1 cellular context compared by ENCODE assay signal in the genomic region with DNA sequence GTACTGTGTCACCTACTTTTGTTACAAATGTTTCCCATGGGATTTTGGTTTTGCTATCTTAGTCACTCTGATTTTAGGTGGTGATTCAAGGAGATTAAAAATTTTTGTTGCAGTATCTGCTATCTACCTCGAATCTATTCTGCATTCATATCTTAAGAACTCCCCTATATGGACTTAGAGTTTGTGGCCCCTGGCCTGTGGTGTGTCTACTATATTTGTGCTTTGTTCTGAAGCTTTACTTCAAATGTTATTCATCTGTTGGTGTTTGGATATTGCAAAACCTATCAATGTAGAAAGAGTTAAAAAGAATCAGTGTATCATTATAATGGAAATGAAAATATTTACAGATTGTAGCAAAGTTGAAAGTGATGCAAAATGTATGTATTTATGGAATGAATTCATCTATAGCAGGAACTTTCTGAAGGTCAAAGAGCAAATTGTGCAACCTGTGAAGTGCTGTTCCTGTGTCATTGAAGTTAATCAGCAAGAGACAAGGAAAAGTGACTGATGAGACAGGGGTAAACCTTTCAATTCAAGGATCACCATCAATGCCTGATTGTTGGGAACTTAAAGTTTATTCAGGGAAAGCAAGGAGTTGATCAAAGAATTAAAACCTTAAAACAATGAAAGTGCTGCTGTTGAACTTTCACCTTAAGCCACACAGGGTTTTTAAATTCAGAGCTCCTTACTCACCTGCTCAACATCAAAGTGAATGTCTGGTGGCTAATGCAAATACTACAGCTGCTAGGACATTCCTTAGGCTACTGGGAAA.
TF ChIP-seq lines count a peak whose summit lies in the region.

No MANE protein-coding gene starts in this region.

TF ChIP-seq in HepG2, 621 proteins besides CTCF, POLR2A, EP300 and RAD21 (continued from another document and continues in another):
- TF ChIP-seq HMG20B (CRISPR knock-in tag; conservative IDR thresholded peaks at IDR 0.05) = 0 out of 2 replicates have a peak, but pooled peaks have one; percentile 22
- TF ChIP-seq PPARG (CRISPR knock-in tag; conservative IDR thresholded peaks at IDR 0.05) = peak; percentile 88
- TF ChIP-seq, protein P1, sequence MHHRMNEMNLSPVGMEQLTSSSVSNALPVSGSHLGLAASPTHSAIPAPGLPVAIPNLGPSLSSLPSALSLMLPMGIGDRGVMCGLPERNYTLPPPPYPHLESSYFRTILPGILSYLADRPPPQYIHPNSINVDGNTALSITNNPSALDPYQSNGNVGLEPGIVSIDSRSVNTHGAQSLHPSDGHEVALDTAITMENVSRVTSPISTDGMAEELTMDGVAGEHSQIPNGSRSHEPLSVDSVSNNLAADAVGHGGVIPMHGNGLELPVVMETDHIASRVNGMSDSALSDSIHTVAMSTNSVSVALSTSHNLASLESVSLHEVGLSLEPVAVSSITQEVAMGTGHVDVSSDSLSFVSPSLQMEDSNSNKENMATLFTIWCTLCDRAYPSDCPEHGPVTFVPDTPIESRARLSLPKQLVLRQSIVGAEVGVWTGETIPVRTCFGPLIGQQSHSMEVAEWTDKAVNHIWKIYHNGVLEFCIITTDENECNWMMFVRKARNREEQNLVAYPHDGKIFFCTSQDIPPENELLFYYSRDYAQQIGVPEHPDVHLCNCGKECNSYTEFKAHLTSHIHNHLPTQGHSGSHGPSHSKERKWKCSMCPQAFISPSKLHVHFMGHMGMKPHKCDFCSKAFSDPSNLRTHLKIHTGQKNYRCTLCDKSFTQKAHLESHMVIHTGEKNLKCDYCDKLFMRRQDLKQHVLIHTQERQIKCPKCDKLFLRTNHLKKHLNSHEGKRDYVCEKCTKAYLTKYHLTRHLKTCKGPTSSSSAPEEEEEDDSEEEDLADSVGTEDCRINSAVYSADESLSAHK (CRISPR knock-in tag; IDR thresholded peaks at IDR 0.05; ENCODE audit: borderline replicate concordance) = no peak
- TF ChIP-seq POLR2G (IDR thresholded peaks at IDR 0.05; ENCODE audit: low read depth, low read length) = no peak
- no peak for TF ChIP-seq FOSL1 (CRISPR knock-in tag; IDR thresholded peaks at IDR 0.05; ENCODE audit: borderline replicate concordance)
- TF ChIP-seq, protein P2, sequence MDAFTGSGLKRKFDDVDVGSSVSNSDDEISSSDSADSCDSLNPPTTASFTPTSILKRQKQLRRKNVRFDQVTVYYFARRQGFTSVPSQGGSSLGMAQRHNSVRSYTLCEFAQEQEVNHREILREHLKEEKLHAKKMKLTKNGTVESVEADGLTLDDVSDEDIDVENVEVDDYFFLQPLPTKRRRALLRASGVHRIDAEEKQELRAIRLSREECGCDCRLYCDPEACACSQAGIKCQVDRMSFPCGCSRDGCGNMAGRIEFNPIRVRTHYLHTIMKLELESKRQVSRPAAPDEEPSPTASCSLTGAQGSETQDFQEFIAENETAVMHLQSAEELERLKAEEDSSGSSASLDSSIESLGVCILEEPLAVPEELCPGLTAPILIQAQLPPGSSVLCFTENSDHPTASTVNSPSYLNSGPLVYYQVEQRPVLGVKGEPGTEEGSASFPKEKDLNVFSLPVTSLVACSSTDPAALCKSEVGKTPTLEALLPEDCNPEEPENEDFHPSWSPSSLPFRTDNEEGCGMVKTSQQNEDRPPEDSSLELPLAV (CRISPR knock-in tag; conservative IDR thresholded peaks at IDR 0.05; ENCODE audit: low read depth) = no peak
- TF ChIP-seq ZNF841 (CRISPR knock-in tag; IDR thresholded peaks at IDR 0.05; ENCODE audit: borderline replicate concordance) = no peak
- TF ChIP-seq, protein P3, sequence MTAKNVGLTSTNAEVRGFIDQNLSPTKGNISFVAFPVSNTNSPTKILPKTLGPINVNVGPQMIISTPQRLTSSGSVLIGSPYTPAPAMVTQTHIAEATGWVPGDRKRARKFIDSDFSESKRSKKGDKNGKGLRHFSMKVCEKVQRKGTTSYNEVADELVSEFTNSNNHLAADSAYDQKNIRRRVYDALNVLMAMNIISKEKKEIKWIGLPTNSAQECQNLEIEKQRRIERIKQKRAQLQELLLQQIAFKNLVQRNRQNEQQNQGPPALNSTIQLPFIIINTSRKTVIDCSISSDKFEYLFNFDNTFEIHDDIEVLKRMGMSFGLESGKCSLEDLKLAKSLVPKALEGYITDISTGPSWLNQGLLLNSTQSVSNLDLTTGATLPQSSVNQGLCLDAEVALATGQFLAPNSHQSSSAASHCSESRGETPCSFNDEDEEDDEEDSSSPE (CRISPR knock-in tag; IDR thresholded peaks at IDR 0.05) = no peak
- TF ChIP-seq, protein P4, sequence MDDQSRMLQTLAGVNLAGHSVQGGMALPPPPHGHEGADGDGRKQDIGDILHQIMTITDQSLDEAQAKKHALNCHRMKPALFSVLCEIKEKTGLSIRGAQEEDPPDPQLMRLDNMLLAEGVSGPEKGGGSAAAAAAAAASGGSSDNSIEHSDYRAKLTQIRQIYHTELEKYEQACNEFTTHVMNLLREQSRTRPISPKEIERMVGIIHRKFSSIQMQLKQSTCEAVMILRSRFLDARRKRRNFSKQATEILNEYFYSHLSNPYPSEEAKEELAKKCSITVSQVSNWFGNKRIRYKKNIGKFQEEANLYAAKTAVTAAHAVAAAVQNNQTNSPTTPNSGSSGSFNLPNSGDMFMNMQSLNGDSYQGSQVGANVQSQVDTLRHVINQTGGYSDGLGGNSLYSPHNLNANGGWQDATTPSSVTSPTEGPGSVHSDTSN (CRISPR knock-in tag; IDR thresholded peaks at IDR 0.05; ENCODE audit: borderline replicate concordance) = no peak
- peak; percentile 75 to 87; a peak in 3 of 4 replicates for TF ChIP-seq NR2F1 (CRISPR knock-in tag; IDR thresholded peaks at IDR 0.05)
- TF ChIP-seq, protein P5, sequence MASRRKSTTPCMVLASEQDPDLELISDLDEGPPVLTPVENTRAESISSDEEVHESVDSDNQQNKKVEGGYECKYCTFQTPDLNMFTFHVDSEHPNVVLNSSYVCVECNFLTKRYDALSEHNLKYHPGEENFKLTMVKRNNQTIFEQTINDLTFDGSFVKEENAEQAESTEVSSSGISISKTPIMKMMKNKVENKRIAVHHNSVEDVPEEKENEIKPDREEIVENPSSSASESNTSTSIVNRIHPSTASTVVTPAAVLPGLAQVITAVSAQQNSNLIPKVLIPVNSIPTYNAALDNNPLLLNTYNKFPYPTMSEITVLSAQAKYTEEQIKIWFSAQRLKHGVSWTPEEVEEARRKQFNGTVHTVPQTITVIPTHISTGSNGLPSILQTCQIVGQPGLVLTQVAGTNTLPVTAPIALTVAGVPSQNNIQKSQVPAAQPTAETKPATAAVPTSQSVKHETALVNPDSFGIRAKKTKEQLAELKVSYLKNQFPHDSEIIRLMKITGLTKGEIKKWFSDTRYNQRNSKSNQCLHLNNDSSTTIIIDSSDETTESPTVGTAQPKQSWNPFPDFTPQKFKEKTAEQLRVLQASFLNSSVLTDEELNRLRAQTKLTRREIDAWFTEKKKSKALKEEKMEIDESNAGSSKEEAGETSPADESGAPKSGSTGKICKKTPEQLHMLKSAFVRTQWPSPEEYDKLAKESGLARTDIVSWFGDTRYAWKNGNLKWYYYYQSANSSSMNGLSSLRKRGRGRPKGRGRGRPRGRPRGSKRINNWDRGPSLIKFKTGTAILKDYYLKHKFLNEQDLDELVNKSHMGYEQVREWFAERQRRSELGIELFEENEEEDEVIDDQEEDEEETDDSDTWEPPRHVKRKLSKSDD (CRISPR knock-in tag; IDR thresholded peaks at IDR 0.05; ENCODE audit: low read depth) = no peak
- no peak for TF ChIP-seq CC2D1A (CRISPR knock-in tag; IDR thresholded peaks at IDR 0.05)
- TF ChIP-seq KDM6A (CRISPR knock-in tag; IDR thresholded peaks at IDR 0.05; ENCODE audit: low read depth) = no peak
- no peak for TF ChIP-seq KDM5B (CRISPR knock-in tag; IDR thresholded peaks at IDR 0.05; ENCODE audit: borderline replicate concordance)
- TF ChIP-seq ZNF567 (CRISPR knock-in tag; IDR thresholded peaks at IDR 0.05; ENCODE audit: borderline replicate concordance) = no peak
- TF ChIP-seq HNRNPUL1 (IDR thresholded peaks at IDR 0.05; ENCODE audit: low read depth, low read length) = no peak
- TF ChIP-seq ZNF296 (CRISPR knock-in tag; conservative IDR thresholded peaks at IDR 0.05) = no peak
- TF ChIP-seq ZNF350 (CRISPR knock-in tag; IDR thresholded peaks at IDR 0.05; ENCODE audit: borderline replicate concordance, low read depth) = no peak
- TF ChIP-seq CBX2 (IDR thresholded peaks at IDR 0.05; ENCODE audit: low read depth, low read length) = no peak
- TF ChIP-seq CBX2 (CRISPR knock-in tag; IDR thresholded peaks at IDR 0.05; ENCODE audit: low read depth) = no peak
- no peak for TF ChIP-seq ZSCAN31 (CRISPR knock-in tag; IDR thresholded peaks at IDR 0.05; ENCODE audit: low read depth)
- no peak for TF ChIP-seq KLF12 (CRISPR knock-in tag; IDR thresholded peaks at IDR 0.05; ENCODE audit: borderline replicate concordance)
- no peak for TF ChIP-seq ZNF569 (CRISPR knock-in tag; IDR thresholded peaks at IDR 0.05; ENCODE audit: borderline replicate concordance)
- no peak for TF ChIP-seq BRD4 (CRISPR knock-in tag; IDR thresholded peaks at IDR 0.05)
- TF ChIP-seq SMYD3 (CRISPR knock-in tag; IDR thresholded peaks at IDR 0.05) = 0 out of 2 replicates have a peak, but pooled peaks have one; percentile 64
- TF ChIP-seq, protein P6, sequence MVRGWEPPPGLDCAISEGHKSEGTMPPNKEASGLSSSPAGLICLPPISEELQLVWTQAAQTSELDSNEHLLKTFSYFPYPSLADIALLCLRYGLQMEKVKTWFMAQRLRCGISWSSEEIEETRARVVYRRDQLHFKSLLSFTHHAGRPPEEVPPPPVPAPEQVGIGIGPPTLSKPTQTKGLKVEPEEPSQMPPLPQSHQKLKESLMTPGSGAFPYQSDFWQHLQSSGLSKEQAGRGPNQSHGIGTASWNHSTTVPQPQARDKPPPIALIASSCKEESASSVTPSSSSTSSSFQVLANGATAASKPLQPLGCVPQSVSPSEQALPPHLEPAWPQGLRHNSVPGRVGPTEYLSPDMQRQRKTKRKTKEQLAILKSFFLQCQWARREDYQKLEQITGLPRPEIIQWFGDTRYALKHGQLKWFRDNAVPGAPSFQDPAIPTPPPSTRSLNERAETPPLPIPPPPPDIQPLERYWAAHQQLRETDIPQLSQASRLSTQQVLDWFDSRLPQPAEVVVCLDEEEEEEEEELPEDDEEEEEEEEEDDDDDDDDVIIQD (CRISPR knock-in tag; IDR thresholded peaks at IDR 0.05; ENCODE audit: low read depth) = peak; percentile 73; the same call in 1 of the 2 replicates
- no peak for TF ChIP-seq SPEN (CRISPR knock-in tag; IDR thresholded peaks at IDR 0.05; ENCODE audit: low read depth)
- TF ChIP-seq ZNF558 (CRISPR knock-in tag; IDR thresholded peaks at IDR 0.05; ENCODE audit: borderline replicate concordance) = no peak
- no peak for TF ChIP-seq KMT2B (CRISPR knock-in tag; IDR thresholded peaks at IDR 0.05)
- TF ChIP-seq, protein P7, sequence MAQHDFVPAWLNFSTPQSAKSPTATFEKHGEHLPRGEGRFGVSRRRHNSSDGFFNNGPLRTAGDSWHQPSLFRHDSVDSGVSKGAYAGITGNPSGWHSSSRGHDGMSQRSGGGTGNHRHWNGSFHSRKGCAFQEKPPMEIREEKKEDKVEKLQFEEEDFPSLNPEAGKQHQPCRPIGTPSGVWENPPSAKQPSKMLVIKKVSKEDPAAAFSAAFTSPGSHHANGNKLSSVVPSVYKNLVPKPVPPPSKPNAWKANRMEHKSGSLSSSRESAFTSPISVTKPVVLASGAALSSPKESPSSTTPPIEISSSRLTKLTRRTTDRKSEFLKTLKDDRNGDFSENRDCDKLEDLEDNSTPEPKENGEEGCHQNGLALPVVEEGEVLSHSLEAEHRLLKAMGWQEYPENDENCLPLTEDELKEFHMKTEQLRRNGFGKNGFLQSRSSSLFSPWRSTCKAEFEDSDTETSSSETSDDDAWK (CRISPR knock-in tag; IDR thresholded peaks at IDR 0.05) = no peak
- no peak for TF ChIP-seq ZFAT (CRISPR knock-in tag; conservative IDR thresholded peaks at IDR 0.05)
- TF ChIP-seq ZNF816 (CRISPR knock-in tag; IDR thresholded peaks at IDR 0.05; ENCODE audit: borderline replicate concordance) = no peak
- TF ChIP-seq, protein P8, sequence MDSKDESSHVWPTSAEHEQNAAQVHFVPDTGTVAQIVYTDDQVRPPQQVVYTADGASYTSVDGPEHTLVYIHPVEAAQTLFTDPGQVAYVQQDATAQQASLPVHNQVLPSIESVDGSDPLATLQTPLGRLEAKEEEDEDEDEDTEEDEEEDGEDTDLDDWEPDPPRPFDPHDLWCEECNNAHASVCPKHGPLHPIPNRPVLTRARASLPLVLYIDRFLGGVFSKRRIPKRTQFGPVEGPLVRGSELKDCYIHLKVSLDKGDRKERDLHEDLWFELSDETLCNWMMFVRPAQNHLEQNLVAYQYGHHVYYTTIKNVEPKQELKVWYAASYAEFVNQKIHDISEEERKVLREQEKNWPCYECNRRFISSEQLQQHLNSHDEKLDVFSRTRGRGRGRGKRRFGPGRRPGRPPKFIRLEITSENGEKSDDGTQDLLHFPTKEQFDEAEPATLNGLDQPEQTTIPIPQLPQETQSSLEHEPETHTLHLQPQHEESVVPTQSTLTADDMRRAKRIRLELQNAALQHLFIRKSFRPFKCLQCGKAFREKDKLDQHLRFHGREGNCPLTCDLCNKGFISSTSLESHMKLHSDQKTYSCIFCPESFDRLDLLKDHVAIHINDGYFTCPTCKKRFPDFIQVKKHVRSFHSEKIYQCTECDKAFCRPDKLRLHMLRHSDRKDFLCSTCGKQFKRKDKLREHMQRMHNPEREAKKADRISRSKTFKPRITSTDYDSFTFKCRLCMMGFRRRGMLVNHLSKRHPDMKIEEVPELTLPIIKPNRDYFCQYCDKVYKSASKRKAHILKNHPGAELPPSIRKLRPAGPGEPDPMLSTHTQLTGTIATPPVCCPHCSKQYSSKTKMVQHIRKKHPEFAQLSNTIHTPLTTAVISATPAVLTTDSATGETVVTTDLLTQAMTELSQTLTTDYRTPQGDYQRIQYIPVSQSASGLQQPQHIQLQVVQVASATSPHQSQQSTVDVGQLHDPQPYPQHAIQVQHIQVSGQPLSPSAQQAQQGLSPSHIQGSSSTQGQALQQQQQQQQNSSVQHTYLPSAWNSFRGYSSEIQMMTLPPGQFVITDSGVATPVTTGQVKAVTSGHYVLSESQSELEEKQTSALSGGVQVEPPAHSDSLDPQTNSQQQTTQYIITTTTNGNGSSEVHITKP (CRISPR knock-in tag; IDR thresholded peaks at IDR 0.05; ENCODE audit: low read depth) = peak; percentile 25; the same call in 1 of the 2 replicates
- TF ChIP-seq, protein P9, sequence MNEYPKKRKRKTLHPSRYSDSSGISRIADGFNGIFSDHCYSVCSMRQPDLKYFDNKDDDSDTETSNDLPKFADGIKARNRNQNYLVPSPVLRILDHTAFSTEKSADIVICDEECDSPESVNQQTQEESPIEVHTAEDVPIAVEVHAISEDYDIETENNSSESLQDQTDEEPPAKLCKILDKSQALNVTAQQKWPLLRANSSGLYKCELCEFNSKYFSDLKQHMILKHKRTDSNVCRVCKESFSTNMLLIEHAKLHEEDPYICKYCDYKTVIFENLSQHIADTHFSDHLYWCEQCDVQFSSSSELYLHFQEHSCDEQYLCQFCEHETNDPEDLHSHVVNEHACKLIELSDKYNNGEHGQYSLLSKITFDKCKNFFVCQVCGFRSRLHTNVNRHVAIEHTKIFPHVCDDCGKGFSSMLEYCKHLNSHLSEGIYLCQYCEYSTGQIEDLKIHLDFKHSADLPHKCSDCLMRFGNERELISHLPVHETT (CRISPR knock-in tag; conservative IDR thresholded peaks at IDR 0.05) = no peak
- TF ChIP-seq PITX1 (CRISPR knock-in tag; IDR thresholded peaks at IDR 0.05) = no peak
- TF ChIP-seq SAP130 (CRISPR knock-in tag; IDR thresholded peaks at IDR 0.05; ENCODE audit: low read depth) = peak; percentile 69
- no peak for TF ChIP-seq MTF1 (CRISPR knock-in tag; IDR thresholded peaks at IDR 0.05)
- peak; percentile 65; the same call in 1 of the 2 replicates for TF ChIP-seq MIXL1 (CRISPR knock-in tag; IDR thresholded peaks at IDR 0.05)
